Comparison of ENCODE assay signal across 15 cellular contexts in genomic region chr18:44458777-44459176, GRCh38.
DNase-seq lines count a peak whose midpoint lies in the region; ATAC-seq and TF ChIP-seq lines count a peak whose summit lies in the region.
"Had no signal": no experiment of that assay in that cellular context is flagged by ENCODE, and none has a peak within 500 bp of the region (broad histone marks: within the 10 kb centered on the region; RNA-seq: fewer than 3 reads in every experiment).

No MANE protein-coding gene starts in this region.

- H2BK5ac ChIP-seq in mesendoderm (ENCODE audit: low read length) = no peak overlapping the region

- no peak overlapping the region for H4K8ac ChIP-seq in mesendoderm (ENCODE audit: low read depth, low read length)

- WGBS in mesendoderm (ENCODE audit: extremely low coverage, insufficient coverage, low lambda C conversion rate) = no CpG with 5 or more reads among the region's 2 CpGs
- 73 to 82% (median 76%) methylated on average over 2 of the region's 2 CpGs for WGBS in heart left ventricle, 4 donors

- H4K5ac ChIP-seq in mesendoderm (ENCODE audit: low read length) = no peak overlapping the region

- H3K4me1 ChIP-seq in mesendoderm (ENCODE audit: control insufficient read depth, low read depth, low read length) = no peaks in the 10 kb centered on the region
- no peaks in the 10 kb centered on the region for H3K4me1 ChIP-seq in heart left ventricle

- H3K36me3 ChIP-seq in MG63 (no peaks in the 10 kb centered on the region), mesendoderm (ENCODE audit: control insufficient read depth, insufficient read depth, low read length) (no peaks in the 10 kb centered on the region), heart left ventricle (no peaks in the 10 kb centered on the region)

- no peak overlapping the region for H3K4me2 ChIP-seq in mesendoderm (ENCODE audit: low read length)

- no peaks in the 10 kb centered on the region for H3K36me3 Mint-ChIP-seq in dendritic cell treated with granulocyte-macrophage colony-stimulating factor and Interleukin-4, amounts not matched to agents 40 ng/mL and 50 ng/mL, for 4 days (ENCODE audit: low read depth)
- H3K36me3 Mint-ChIP-seq: activated naive CD4-positive, alpha-beta T cell treated with anti-CD3 and anti-CD28 coated beads, Interleukin-2, amount 50 U/mL, for 24 hours; CD8-positive, alpha-beta memory T cell had no signal

- peak overlapping the region; percentile 37 for H3K27ac Mint-ChIP-seq in dendritic cell treated with granulocyte-macrophage colony-stimulating factor and Interleukin-4, amounts not matched to agents 40 ng/mL and 50 ng/mL, for 4 days
- H3K27ac Mint-ChIP-seq: activated naive CD4-positive, alpha-beta T cell treated with anti-CD3 and anti-CD28 coated beads, Interleukin-2, amount 50 U/mL, for 24 hours; CD8-positive, alpha-beta memory T cell; natural killer cell treated with Interleukin-12 subunit alpha and Interleukin-12 subunit beta and Interleukin-15 and Interleukin-18, amount 100 ng/mL, for 72 hours had no signal

- no peaks in the 10 kb centered on the region for H3K79me1 ChIP-seq in mesendoderm (ENCODE audit: low read length)

- TF ChIP-seq CTCF in heart left ventricle (IDR thresholded peaks at IDR 0.05) = no peak

- ATAC-seq in HG03196 (IDR thresholded peaks at IDR 0.05; ENCODE audit: unreplicated experiment) (no peak), heart left ventricle (no peak)

- H3K4me3 ChIP-seq in MG63 = no peak overlapping the region
- H3K4me3 ChIP-seq in mesendoderm (ENCODE audit: low read length) = no peak overlapping the region
- H3K4me3 ChIP-seq in heart left ventricle = no peak overlapping the region

- no peak overlapping the region for H2AK5ac ChIP-seq in mesendoderm (ENCODE audit: low read length)

- no peak overlapping the region for H3K4me3 Mint-ChIP-seq in dendritic cell treated with granulocyte-macrophage colony-stimulating factor and Interleukin-4, amounts not matched to agents 40 ng/mL and 50 ng/mL, for 4 days
- H3K4me3 Mint-ChIP-seq: activated naive CD4-positive, alpha-beta T cell treated with anti-CD3 and anti-CD28 coated beads, Interleukin-2, amount 50 U/mL, for 24 hours; CD8-positive, alpha-beta memory T cell; natural killer cell treated with Interleukin-12 subunit alpha and Interleukin-12 subunit beta and Interleukin-15 and Interleukin-18, amount 100 ng/mL, for 72 hours had no signal

- H3K27ac ChIP-seq in mesendoderm (ENCODE audit: low read depth, low read length) (no peak overlapping the region), heart left ventricle (no peak overlapping the region)

- H3K27me3 ChIP-seq in MG63 = no peaks in the 10 kb centered on the region; the same call in 1 of the 2 replicates
- H3K27me3 ChIP-seq in mesendoderm (ENCODE audit: insufficient read depth, low read length, poor library complexity) = no peaks in the 10 kb centered on the region
- no peaks in the 10 kb centered on the region for H3K27me3 ChIP-seq in heart left ventricle

- no peak overlapping the region for H2BK120ac ChIP-seq in mesendoderm (ENCODE audit: low read depth, low read length)

- H3K9me3 ChIP-seq in MG63 (no peaks in the 10 kb centered on the region; the same call in 1 of the 2 replicates), heart left ventricle (no peaks in the 10 kb centered on the region)

- H3K23ac ChIP-seq in mesendoderm (ENCODE audit: low read length) = no peak overlapping the region

- H3K9ac ChIP-seq in mesendoderm (ENCODE audit: low read length) = no peak overlapping the region

- intact Hi-C loops in dendritic cell treated with granulocyte-macrophage colony-stimulating factor and Interleukin-4, amounts not matched to agents 40 ng/mL and 50 ng/mL, for 4 days (cut with micrococcal nuclease) = no loop called here
- intact Hi-C loops in heart left ventricle (cut with DNase I) = no loop called here

- no peak overlapping the region for H3K4ac ChIP-seq in mesendoderm (ENCODE audit: low read depth, low read length)

- DNase-seq in CD1c-positive myeloid dendritic cell (ENCODE audit: extremely low spot score) (peak; percentile 83), MG63 (peak; percentile 3), mesendoderm (peak; percentile 3), NCI-H446 (lab: John Stamatoyannopoulos, UW) (no peak), heart left ventricle (no peak)
- DNase-seq in activated naive CD4-positive, alpha-beta T cell treated with anti-CD3 and anti-CD28 coated beads, Interleukin-2, amount 50 U/mL, for 16 hours = no peak
- DNase-seq: CD8-positive, alpha-beta memory T cell; NCI-H2029 treated with DMSO at 0.1 percent for 48 hours; NK-92 treated with Interleukin-12 subunit alpha and Interleukin-12 subunit beta, amount 100 ng/mL, for 24 hours; stimulated activated CD4-positive, alpha-beta T cell treated with anti-CD3 and anti-CD28 coated beads, Interleukin-12 subunit alpha, Interleukin-12 subunit beta, amount 100 ng/mL, for 4 hours; T-helper 1 cell had no signal

- no peak overlapping the region for H3K56ac ChIP-seq in mesendoderm (ENCODE audit: low read length)

- no peak overlapping the region for H2BK15ac ChIP-seq in mesendoderm (replicated peaks; ENCODE audit: low read depth)

- H3K27me3 Mint-ChIP-seq in dendritic cell treated with granulocyte-macrophage colony-stimulating factor and Interleukin-4, amounts not matched to agents 40 ng/mL and 50 ng/mL, for 4 days = peaks cover 3% of the 10 kb centered on the region
- H3K27me3 Mint-ChIP-seq: activated naive CD4-positive, alpha-beta T cell treated with anti-CD3 and anti-CD28 coated beads, Interleukin-2, amount 50 U/mL, for 24 hours; CD8-positive, alpha-beta memory T cell had no signal

- peaks cover 10% of the 10 kb centered on the region for H3K4me1 Mint-ChIP-seq in dendritic cell treated with granulocyte-macrophage colony-stimulating factor and Interleukin-4, amounts not matched to agents 40 ng/mL and 50 ng/mL, for 4 days (ENCODE audit: low read depth)
- H3K4me1 Mint-ChIP-seq: activated naive CD4-positive, alpha-beta T cell treated with anti-CD3 and anti-CD28 coated beads, Interleukin-2, amount 50 U/mL, for 24 hours; CD8-positive, alpha-beta memory T cell had no signal

- H3K18ac ChIP-seq in mesendoderm (ENCODE audit: low read length) = no peak overlapping the region

- no peaks in the 10 kb centered on the region for H3K79me2 ChIP-seq in mesendoderm (ENCODE audit: control insufficient read depth, insufficient read depth, low read length)

- peaks cover 9% of the 10 kb centered on the region for H3K9me3 Mint-ChIP-seq in dendritic cell treated with granulocyte-macrophage colony-stimulating factor and Interleukin-4, amounts not matched to agents 40 ng/mL and 50 ng/mL, for 4 days
- H3K9me3 Mint-ChIP-seq: CD8-positive, alpha-beta memory T cell had no signal

- no peak for TF ChIP-seq POLR2A in heart left ventricle (IDR thresholded peaks at IDR 0.05)

Comparison
In these comparisons a context has a peak if more than half of its experiments do, and no peak if none do; other contexts are left out.
1. DNase-seq: peak in CD1c-positive myeloid dendritic cell (single experiment), MG63 (single experiment) and mesendoderm (single experiment); none in NCI-H446 (0 of 2), heart left ventricle (0 of 5) and activated naive CD4-positive, alpha-beta T cell treated with anti-CD3 and anti-CD28 coated beads, Interleukin-2, amount 50 U/mL, for 16 hours (single experiment).